Comparison of ENCODE assay signal across 8 cellular contexts in the genomic region with DNA sequence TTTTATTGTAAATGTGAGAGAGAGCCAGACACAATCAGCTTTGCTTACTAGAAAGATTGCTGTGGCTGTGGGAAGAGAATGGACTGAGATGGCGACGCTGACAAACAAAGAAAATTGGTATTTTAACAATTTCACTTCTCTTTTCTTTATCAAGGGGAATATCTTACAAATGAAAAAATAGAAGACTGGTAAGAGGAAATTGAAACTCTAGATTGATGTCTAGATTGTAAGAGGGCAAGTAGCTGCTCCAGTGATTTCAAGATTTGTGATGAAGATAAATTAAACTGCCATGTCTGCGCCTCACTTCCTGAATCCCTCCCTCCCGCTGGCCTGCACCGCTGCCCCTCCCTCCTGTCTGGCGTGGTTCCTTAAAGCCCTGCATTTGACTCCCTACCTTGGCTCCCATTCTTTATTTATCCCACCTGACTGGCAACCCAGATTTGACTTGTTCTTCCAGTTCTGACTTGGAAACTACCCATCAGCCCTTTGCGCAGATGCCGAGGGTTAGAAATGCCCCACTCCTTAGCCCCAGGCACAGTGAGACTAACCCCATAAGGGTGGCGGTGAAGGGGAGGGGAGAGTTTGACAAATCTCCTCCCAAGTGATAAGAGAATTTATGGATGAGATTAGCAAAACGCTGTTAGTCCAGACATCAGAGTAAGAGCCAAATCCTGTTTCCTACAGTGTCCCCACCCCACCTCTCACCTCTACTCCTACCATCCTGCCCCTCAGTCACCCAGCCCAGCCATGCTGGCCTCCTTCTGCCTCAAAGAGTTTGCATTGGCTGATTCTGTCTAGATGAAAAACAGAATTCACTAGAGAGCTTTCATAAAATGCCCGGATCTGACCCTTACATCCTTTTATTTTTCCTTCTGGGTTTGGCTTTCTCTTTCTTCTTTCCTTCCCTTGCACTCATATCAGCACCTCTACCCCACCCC.
DNase-seq lines count a peak whose midpoint lies in the region; ATAC-seq and TF ChIP-seq lines count a peak whose summit lies in the region.

No MANE protein-coding gene starts in this region.

- H3K4me1 Mint-ChIP-seq in activated CD4-positive, alpha-beta memory T cell treated with anti-CD3 and anti-CD28 coated beads, Interleukin-2, amount 10 ng/mL, durations not matched to agents 7 days and 5 days = peaks cover 25% of the 10 kb centered on the region

- H3K27me3 ChIP-seq in HL-60 (ENCODE audit: insufficient read depth, poor library complexity, severe bottlenecking) (no peaks in the 10 kb centered on the region), left lung (no peaks in the 10 kb centered on the region)

- H3K4me3 ChIP-seq in HL-60 (replicated peaks; ENCODE audit: insufficient read depth, low read length) (peak overlapping the region; percentile 26), left lung (peak overlapping the region in 1 of 2 donors; percentile 22), foreskin fibroblast (ENCODE audit: low read depth in 1 of 2, low read length in 2 of 2) (no peak overlapping the region)

- H3K27ac ChIP-seq in HL-60 (replicated peaks) = no peak overlapping the region
- H3K27ac ChIP-seq in left lung = peak overlapping the region in 1 of 2 donors; percentile 49

- H3K4me3 Mint-ChIP-seq in activated CD4-positive, alpha-beta memory T cell treated with anti-CD3 and anti-CD28 coated beads, Interleukin-2, amount 10 ng/mL, durations not matched to agents 7 days and 5 days = peak overlapping the region; percentile 62

- TF ChIP-seq CTCF in HL-60 (IDR thresholded peaks at IDR 0.05; ENCODE audit: insufficient read depth, low read length) (no peak), left lung (IDR thresholded peaks at IDR 0.05) (no peak), foreskin fibroblast (IDR thresholded peaks at IDR 0.05; ENCODE audit: low read depth, low read length) (no peak)

- H3K4me1 ChIP-seq in left lung = peaks cover 0 to 15% of the 10 kb centered on the region in 2 donors

- intact Hi-C loops in left lung (cut with DNase I) (no loop called here), head of caudate nucleus (cut with DNase I) (loop anchor here (5.0 to 10.0 kb wide), 3 partner anchors 127 to 425 kb away; a partner anchor contains a TSS)

- peaks cover 25% of the 10 kb centered on the region for H3K36me3 Mint-ChIP-seq in activated CD4-positive, alpha-beta memory T cell treated with anti-CD3 and anti-CD28 coated beads, Interleukin-2, amount 10 ng/mL, durations not matched to agents 7 days and 5 days (ENCODE audit: low read depth)

- peak; percentile 46 for DNase-seq in Daoy (ENCODE audit: low read depth)
- DNase-seq in HL-60 (ENCODE audit: low read depth in 1 of 2, low spot score in 1 of 2) = peak in 1 of 2 experiments; percentile 23
- peak; percentile 23 for DNase-seq in activated CD4-positive, alpha-beta memory T cell treated with anti-CD3 and anti-CD28 coated beads, Interleukin-2, amount 10 ng/mL, durations not matched to agents 7 days and 5 days
- DNase-seq in left lung = no peak
- no peak for DNase-seq in NCI-H2171 treated with DMSO at 0.1 percent for 48 hours (lab: John Stamatoyannopoulos, UW)
- no peak for DNase-seq in head of caudate nucleus
- DNase-seq in foreskin fibroblast = no peak

- peaks cover 0 to 28% of the 10 kb centered on the region in 2 donors for H3K9me3 ChIP-seq in left lung

- no peaks in the 10 kb centered on the region for H3K27me3 Mint-ChIP-seq in activated CD4-positive, alpha-beta memory T cell treated with anti-CD3 and anti-CD28 coated beads, Interleukin-2, amount 10 ng/mL, durations not matched to agents 7 days and 5 days

- CTCF ChIA-PET in activated CD4-positive, alpha-beta memory T cell treated with anti-CD3 and anti-CD28 coated beads, Interleukin-2, amount 10 ng/mL, durations not matched to agents 7 days and 5 days (lab: Charles Lee) = interaction anchor here (0.7 to 3.7 kb wide), 11 partner anchors 15 to 477 kb away, joined by 3 to 47 read pairs (median 9); a partner anchor contains a TSS

- ATAC-seq in GM21381 (IDR thresholded peaks at IDR 0.05; ENCODE audit: unreplicated experiment) (peak; percentile 38), left lung (peak; percentile 63)

- POLR2A ChIA-PET in activated CD4-positive, alpha-beta memory T cell treated with anti-CD3 and anti-CD28 coated beads, Interleukin-2, amount 10 ng/mL, durations not matched to agents 7 days and 5 days (lab: Charles Lee) = interaction anchor here (0.9 to 4.9 kb wide), 9 partner anchors 15 to 214 kb away, joined by 3 to 33 read pairs (median 4); a partner anchor contains a TSS

- peak overlapping the region; percentile 75 for H3K27ac Mint-ChIP-seq in activated CD4-positive, alpha-beta memory T cell treated with anti-CD3 and anti-CD28 coated beads, Interleukin-2, amount 10 ng/mL, durations not matched to agents 7 days and 5 days

- no peaks in the 10 kb centered on the region for H3K36me3 ChIP-seq in left lung

- peaks cover 17% of the 10 kb centered on the region for H3K9me3 Mint-ChIP-seq in activated CD4-positive, alpha-beta memory T cell treated with anti-CD3 and anti-CD28 coated beads, Interleukin-2, amount 10 ng/mL, durations not matched to agents 7 days and 5 days

Comparison
In these comparisons a context has a peak if more than half of its experiments do, and no peak if none do; other contexts are left out.
1. DNase-seq: peak in Daoy (single experiment) and activated CD4-positive, alpha-beta memory T cell treated with anti-CD3 and anti-CD28 coated beads, Interleukin-2, amount 10 ng/mL, durations not matched to agents 7 days and 5 days (single experiment); none in left lung (0 of 2), NCI-H2171 treated with DMSO at 0.1 percent for 48 hours (single experiment), head of caudate nucleus (0 of 42) and foreskin fibroblast (0 of 2).